ENCODE assay signal across 14 cellular contexts in genomic region chr5:159759791-159760300, GRCh38.
DNase-seq lines count a peak whose midpoint lies in the region; ATAC-seq and TF ChIP-seq lines count a peak whose summit lies in the region.
"Had no signal": no experiment of that assay in that cellular context is flagged by ENCODE, and none has a peak within 500 bp of the region (broad histone marks: within the 10 kb centered on the region; RNA-seq: fewer than 3 reads in every experiment).

No MANE protein-coding gene starts in this region.

- dilution Hi-C loops in IMR-90 (cut with HindIII; ENCODE audit: low sequenced_read_pairs, unreplicated experiment) = no loop called here

- TF ChIP-seq CTCF in IMR-90 (conservative IDR thresholded peaks at IDR 0.05; ENCODE audit: low read depth, low read length) = no peak
- TF ChIP-seq CTCF in foreskin fibroblast (IDR thresholded peaks at IDR 0.05; ENCODE audit: low read depth, low read length) = no peak
- TF ChIP-seq CTCF in Peyer's patch (IDR thresholded peaks at IDR 0.05) = no peak
- no peak for TF ChIP-seq CTCF in dorsolateral prefrontal cortex (IDR thresholded peaks at IDR 0.05 in 54 of 56, conservative IDR thresholded peaks at IDR 0.05 in 2 of 56; ENCODE audit: low read depth in 1 of 56, partially characterized antibody in 56 of 56)

- H3K9me3 ChIP-seq in IMR-90 (ENCODE audit: control insufficient read depth, insufficient read depth, low read length) (no peaks in the 10 kb centered on the region), Peyer's patch (no peaks in the 10 kb centered on the region)

- peaks cover 8% of the 10 kb centered on the region for H3K9me1 ChIP-seq in IMR-90 (ENCODE audit: insufficient read depth, low read length)

- H4K5ac ChIP-seq in IMR-90 (ENCODE audit: low read depth, low read length) = no peak overlapping the region

- no CpG with 5 or more reads among the region's 4 CpGs for WGBS in IMR-90 (ENCODE audit: extremely low coverage in 2 of 2, insufficient read length in 1 of 2), 2 experiments

- 0 out of 2 replicates have a peak overlapping the region, but pooled peaks have one; percentile 7 for H2AK5ac ChIP-seq in IMR-90 (ENCODE audit: low read depth, low read length)

- H3K4ac ChIP-seq in IMR-90 (ENCODE audit: low read depth, low read length) = no peak overlapping the region

- H3K27me3 ChIP-seq in IMR-90 (ENCODE audit: control insufficient read depth, insufficient read depth, low read length) (no peaks in the 10 kb centered on the region), Peyer's patch (no peaks in the 10 kb centered on the region), dorsolateral prefrontal cortex (no peaks in the 10 kb centered on the region)

- no peak overlapping the region; the same call in 1 of the 2 replicates for H3K18ac ChIP-seq in IMR-90 (ENCODE audit: low read depth, low read length)

- H3K9ac ChIP-seq in IMR-90 (ENCODE audit: low read depth, low read length) = no peak overlapping the region

- peak; percentile 38; the same call in 1 of the 2 replicates for ATAC-seq in IMR-90 (ENCODE audit: low read depth)
- ATAC-seq: CD8-positive, alpha-beta T cell; K562 had no signal

- 0 out of 2 replicates have a peak overlapping the region, but pooled peaks have one; percentile 4 for H3K14ac ChIP-seq in IMR-90 (replicated peaks; ENCODE audit: low read depth, low read length)

- H3K23ac ChIP-seq in IMR-90 (ENCODE audit: low read depth, low read length) = no peak overlapping the region

- H4K8ac ChIP-seq in IMR-90 (ENCODE audit: low read depth in 2 of 2, low read length in 2 of 2) = no peak overlapping the region

- H3K36me3 ChIP-seq in IMR-90 (ENCODE audit: control insufficient read depth, insufficient read depth, low read length) (no peaks in the 10 kb centered on the region), Peyer's patch (no peaks in the 10 kb centered on the region)

- intact Hi-C loops in IMR-90 (cut with micrococcal nuclease) = loop anchor here (5.0 to 10.0 kb wide), 5 partner anchors 157 to 703 kb away; partner anchors contain the start of gene ADRA1B
- intact Hi-C loops in dorsolateral prefrontal cortex (cut with DNase I) = no loop called here

- no peaks in the 10 kb centered on the region; a peak in 1 of 4 replicates for H3K79me1 ChIP-seq in IMR-90 (ENCODE audit: low read depth in 1 of 2, low read length in 2 of 2)

- POLR2A ChIA-PET in IMR-90 (lab: Charles Lee; ENCODE audit: unreplicated experiment) = no interaction called here

- no peak overlapping the region for H3K56ac ChIP-seq in IMR-90 (ENCODE audit: extremely low read depth, insufficient read depth, low read length)

- H2AK9ac ChIP-seq in IMR-90 (replicated peaks; ENCODE audit: low read depth, low read length, poor library complexity) = no peak overlapping the region

- peak overlapping the region; percentile 38; the same call in 1 of the 3 replicates for H2BK15ac ChIP-seq in IMR-90 (ENCODE audit: low read depth, low read length)

- peak overlapping the region; percentile 2 for H2AFZ ChIP-seq in IMR-90 (replicated peaks; ENCODE audit: low read length, poor library complexity)

- no peak overlapping the region for H2BK5ac ChIP-seq in IMR-90 (ENCODE audit: low read depth, low read length, poor library complexity, severe bottlenecking)

- peak overlapping the region; percentile 22; the same call in 1 of the 2 replicates for H2BK20ac ChIP-seq in IMR-90 (ENCODE audit: low read depth, low read length)

- H3K27ac ChIP-seq in IMR-90 (ENCODE audit: insufficient read depth, low read length) (no peak overlapping the region), Peyer's patch (no peak overlapping the region), dorsolateral prefrontal cortex (no peak overlapping the region)
- H3K27ac ChIP-seq: HL-60 had no signal

- in situ Hi-C loops in IMR-90 (cut with MboI; ENCODE audit: low sequenced_read_pairs) = loop anchor here (25.0 kb wide), 1 partner anchor 598 kb away; no protein-coding TSS in a partner anchor

- H3K4me2 ChIP-seq in IMR-90 (ENCODE audit: low read depth, low read length) = no peak overlapping the region

- no peak overlapping the region for H3K4me3 ChIP-seq in IMR-90 (ENCODE audit: insufficient read depth, low read depth, low read length)
- no peak overlapping the region for H3K4me3 ChIP-seq in foreskin fibroblast (ENCODE audit: low read depth in 1 of 2, low read length in 2 of 2)
- H3K4me3 ChIP-seq in Peyer's patch = no peak overlapping the region
- no peak overlapping the region for H3K4me3 ChIP-seq in dorsolateral prefrontal cortex
- H3K4me3 ChIP-seq: K562 had no signal

- CTCF ChIA-PET in IMR-90 (lab: Yijun Ruan, JAX) = no interaction called here

- H2BK120ac ChIP-seq in IMR-90 (ENCODE audit: low read depth, low read length) = peak overlapping the region; percentile 28

- H3K4me1 ChIP-seq in IMR-90 (ENCODE audit: control insufficient read depth, insufficient read depth, low read length) (peaks cover 16% of the 10 kb centered on the region), Peyer's patch (no peaks in the 10 kb centered on the region)

- DNase-seq in AG08395 (ENCODE audit: low spot score) (peak; percentile 25), ELR (ENCODE audit: low read depth) (peak; percentile 37), IMR-90 (peak; percentile 59), foreskin fibroblast (peak; percentile 17 to 49), erythroblast (lab: John Stamatoyannopoulos, UW) (no peak), Peyer's patch (no peak), dorsolateral prefrontal cortex (no peak)
- DNase-seq: 8988T; ACHN; CD8-positive, alpha-beta T cell; COR-L47; DND-41 had no signal

- no peaks in the 10 kb centered on the region for H4K20me1 ChIP-seq in IMR-90 (ENCODE audit: insufficient read depth, low read length)

- H4K91ac ChIP-seq in IMR-90 (ENCODE audit: insufficient read depth, low read depth, low read length) = no peak overlapping the region

- no peak for TF ChIP-seq RAD21 in IMR-90 (IDR thresholded peaks at IDR 0.05; ENCODE audit: low read length)

- BruUV-seq in IMR-90 (replicated peaks; lab: Mats Ljungman, UMichigan) = no TSS peak

- TF ChIP-seq POLR2A in IMR-90 (IDR thresholded peaks at IDR 0.05; ENCODE audit: low read depth, low read length) (no peak), erythroblast (IDR thresholded peaks at IDR 0.05; ENCODE audit: low read length) (no peak), Peyer's patch (IDR thresholded peaks at IDR 0.05) (no peak)

TF ChIP-seq in IMR-90, 13 proteins besides CTCF, POLR2A, EP300 and RAD21:
- no peak for TF ChIP-seq FOS (IDR thresholded peaks at IDR 0.05; ENCODE audit: low read depth, low read length)
- no peak for TF ChIP-seq MAFK (IDR thresholded peaks at IDR 0.05; ENCODE audit: low read depth, low read length)

Comparison
In these comparisons a context has a peak if more than half of its experiments do, and no peak if none do; other contexts are left out.
1. DNase-seq: peak in AG08395 (single experiment), ELR (single experiment), IMR-90 (single experiment) and foreskin fibroblast (2 of 2); none in erythroblast (0 of 2), Peyer's patch (0 of 3) and dorsolateral prefrontal cortex (0 of 10).